Comparison of ENCODE assay signal across 1 cellular context in the genomic region with DNA sequence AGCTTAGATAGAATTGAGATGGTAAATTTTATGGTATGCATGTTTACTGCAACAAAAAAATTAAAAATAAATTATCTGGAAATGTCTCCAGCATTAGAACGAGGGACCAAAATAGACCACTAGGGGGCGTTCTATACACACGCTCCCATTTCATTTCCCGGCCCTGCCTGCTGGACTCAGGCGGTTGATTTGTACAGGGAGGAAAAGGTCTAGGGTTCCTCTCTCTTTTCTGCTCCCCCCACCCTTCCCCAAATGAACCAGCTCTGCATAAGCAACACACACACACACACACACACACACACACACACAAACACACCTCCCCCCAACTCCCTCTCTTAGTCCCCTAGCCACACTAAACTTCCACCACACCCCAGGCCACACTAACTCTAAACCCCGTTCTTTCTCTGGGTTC.
A peak's percentile ranks its signal among the peaks of the same experiment; 100 is the strongest.
TF ChIP-seq lines count a peak whose summit lies in the region.

No MANE protein-coding gene starts in this region.

TF ChIP-seq in K562, 482 proteins besides CTCF, POLR2A, EP300 and RAD21 (continued from another document):
- peak; percentile 1 for TF ChIP-seq CTCFL (IDR thresholded peaks at IDR 0.05; ENCODE audit: borderline replicate concordance, insufficient read depth, low read depth, low read length, poor library complexity, severe bottlenecking)
- TF ChIP-seq HLTF (IDR thresholded peaks at IDR 0.05), result peak; percentile 49; the same call in 1 of the 2 replicates
- 0 out of 2 replicates have a peak, but pooled peaks have one; percentile 27 for TF ChIP-seq RB1 (IDR thresholded peaks at IDR 0.05; ENCODE audit: low read depth)
- TF ChIP-seq, protein P1, sequence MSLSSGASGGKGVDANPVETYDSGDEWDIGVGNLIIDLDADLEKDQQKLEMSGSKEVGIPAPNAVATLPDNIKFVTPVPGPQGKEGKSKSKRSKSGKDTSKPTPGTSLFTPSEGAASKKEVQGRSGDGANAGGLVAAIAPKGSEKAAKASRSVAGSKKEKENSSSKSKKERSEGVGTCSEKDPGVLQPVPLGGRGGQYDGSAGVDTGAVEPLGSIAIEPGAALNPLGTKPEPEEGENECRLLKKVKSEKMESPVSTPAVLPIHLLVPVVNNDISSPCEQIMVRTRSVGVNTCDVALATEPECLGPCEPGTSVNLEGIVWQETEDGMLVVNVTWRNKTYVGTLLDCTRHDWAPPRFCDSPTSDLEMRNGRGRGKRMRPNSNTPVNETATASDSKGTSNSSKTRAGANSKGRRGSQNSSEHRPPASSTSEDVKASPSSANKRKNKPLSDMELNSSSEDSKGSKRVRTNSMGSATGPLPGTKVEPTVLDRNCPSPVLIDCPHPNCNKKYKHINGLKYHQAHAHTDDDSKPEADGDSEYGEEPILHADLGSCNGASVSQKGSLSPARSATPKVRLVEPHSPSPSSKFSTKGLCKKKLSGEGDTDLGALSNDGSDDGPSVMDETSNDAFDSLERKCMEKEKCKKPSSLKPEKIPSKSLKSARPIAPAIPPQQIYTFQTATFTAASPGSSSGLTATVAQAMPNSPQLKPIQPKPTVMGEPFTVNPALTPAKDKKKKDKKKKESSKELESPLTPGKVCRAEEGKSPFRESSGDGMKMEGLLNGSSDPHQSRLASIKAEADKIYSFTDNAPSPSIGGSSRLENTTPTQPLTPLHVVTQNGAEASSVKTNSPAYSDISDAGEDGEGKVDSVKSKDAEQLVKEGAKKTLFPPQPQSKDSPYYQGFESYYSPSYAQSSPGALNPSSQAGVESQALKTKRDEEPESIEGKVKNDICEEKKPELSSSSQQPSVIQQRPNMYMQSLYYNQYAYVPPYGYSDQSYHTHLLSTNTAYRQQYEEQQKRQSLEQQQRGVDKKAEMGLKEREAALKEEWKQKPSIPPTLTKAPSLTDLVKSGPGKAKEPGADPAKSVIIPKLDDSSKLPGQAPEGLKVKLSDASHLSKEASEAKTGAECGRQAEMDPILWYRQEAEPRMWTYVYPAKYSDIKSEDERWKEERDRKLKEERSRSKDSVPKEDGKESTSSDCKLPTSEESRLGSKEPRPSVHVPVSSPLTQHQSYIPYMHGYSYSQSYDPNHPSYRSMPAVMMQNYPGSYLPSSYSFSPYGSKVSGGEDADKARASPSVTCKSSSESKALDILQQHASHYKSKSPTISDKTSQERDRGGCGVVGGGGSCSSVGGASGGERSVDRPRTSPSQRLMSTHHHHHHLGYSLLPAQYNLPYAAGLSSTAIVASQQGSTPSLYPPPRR (CRISPR knock-in tag; IDR thresholded peaks at IDR 0.05; ENCODE audit: borderline replicate concordance), result no peak
TF ChIP-seq in K562: peak in this region for 8.
